Comparison of ENCODE assay signal across 9 cellular contexts in genomic region chr1:235865565-235866206, GRCh38. TPM values are rescaled to one million over a fixed set of nuclear protein-coding genes. Genes with fewer than 3 reads are reported as not detected.
DNase-seq lines count a peak whose midpoint lies in the region; ATAC-seq, FAIRE-seq and TF ChIP-seq lines count a peak whose summit lies in the region.
"Had no signal": no experiment of that assay in that cellular context is flagged by ENCODE, and none has a peak within 500 bp of the region (broad histone marks: within the 10 kb centered on the region; RNA-seq: fewer than 3 reads in every experiment).

No MANE protein-coding gene starts in this region.

- H3K9me3 ChIP-seq in kidney (ENCODE audit: control insufficient read depth in 1 of 2, low read length in 2 of 2) (no peaks in the 10 kb centered on the region), testis (no peaks in the 10 kb centered on the region)

- peak; percentile 10 for DNase-seq in DMS53 treated with DMSO at 0.1 percent for 48 hours (lab: John Stamatoyannopoulos, UW; ENCODE audit: unreplicated experiment)
- no peak for DNase-seq in DMS53 (lab: John Stamatoyannopoulos, UW)
- no peak for DNase-seq in activated T-helper 2 cell treated with anti-CD3 and anti-CD28 coated beads, Interferon-gamma antibody, Interleukin-2, Interleukin-4, amounts not matched to agents 10 μg/mL and 5 μg/mL and 100 μg/mL, durations not matched to agents 14 hours and 24 hours and 36 hours (ENCODE audit: low spot score)
- no peak for DNase-seq in kidney
- peak; percentile 46 for DNase-seq in testis
- no peak for DNase-seq in DMS153 treated with DMSO at 0.1 percent for 48 hours (lab: John Stamatoyannopoulos, UW; ENCODE audit: unreplicated experiment)
- DNase-seq in NCI-H2029 (lab: John Stamatoyannopoulos, UW) = no peak

- no peak for TF ChIP-seq CTCF in kidney (IDR thresholded peaks at IDR 0.05; ENCODE audit: borderline replicate concordance, extremely low read depth, insufficient read depth)
- no peak for TF ChIP-seq CTCF in testis (IDR thresholded peaks at IDR 0.05)

- peak; percentile 0 for ATAC-seq in HG03108 (IDR thresholded peaks at IDR 0.05; ENCODE audit: unreplicated experiment)

- H3K36me3 Mint-ChIP-seq in activated T-helper 2 cell treated with anti-CD3 and anti-CD28 coated beads, Interferon-gamma antibody, Interleukin-2, Interleukin-4, amounts not matched to agents 10 μg/mL and 5 μg/mL and 100 μg/mL, durations not matched to agents 14 hours and 24 hours and 36 hours (ENCODE audit: low read depth) = peaks cover 48% of the 10 kb centered on the region

- H3K4me3 Mint-ChIP-seq in activated T-helper 2 cell treated with anti-CD3 and anti-CD28 coated beads, Interferon-gamma antibody, Interleukin-2, Interleukin-4, amounts not matched to agents 10 μg/mL and 5 μg/mL and 100 μg/mL, durations not matched to agents 14 hours and 24 hours and 36 hours (ENCODE audit: low read depth) = peak overlapping the region; percentile 98

- TF ChIP-seq POLR2A in testis (IDR thresholded peaks at IDR 0.05) = no peak

- peak overlapping the region; percentile 99 for H3K27ac Mint-ChIP-seq in activated T-helper 2 cell treated with anti-CD3 and anti-CD28 coated beads, Interferon-gamma antibody, Interleukin-2, Interleukin-4, amounts not matched to agents 10 μg/mL and 5 μg/mL and 100 μg/mL, durations not matched to agents 14 hours and 24 hours and 36 hours

- H3K9me3 Mint-ChIP-seq in activated T-helper 2 cell treated with anti-CD3 and anti-CD28 coated beads, Interferon-gamma antibody, Interleukin-2, Interleukin-4, amounts not matched to agents 10 μg/mL and 5 μg/mL and 100 μg/mL, durations not matched to agents 14 hours and 24 hours and 36 hours = no peaks in the 10 kb centered on the region

- H3K27ac ChIP-seq in kidney (ENCODE audit: low read depth in 2 of 2, low read length in 2 of 2) (peak overlapping the region; percentile 92 to 93), testis (peak overlapping the region; percentile 95 to 96)

- H3K27me3 ChIP-seq in testis = no peaks in the 10 kb centered on the region

- H3K4me1 ChIP-seq in kidney (ENCODE audit: control insufficient read depth in 1 of 2, insufficient read depth in 1 of 2, low read depth in 1 of 2, low read length in 2 of 2) = peaks cover 0 to 6% of the 10 kb centered on the region in 2 donors
- H3K4me1 ChIP-seq in testis = peaks cover 12% of the 10 kb centered on the region

- 3 to 5% methylated on average over 15 to 16 of the region's 16 CpGs for WGBS in testis, 2 donors

- H3K36me3 ChIP-seq in kidney (ENCODE audit: control insufficient read depth in 1 of 2, insufficient read depth in 2 of 2, low read length in 2 of 2) (no peaks in the 10 kb centered on the region), testis (ENCODE audit: low read depth, missing control alignments) (no peaks in the 10 kb centered on the region)

- peak overlapping the region; percentile 81 to 88 for H3K9ac ChIP-seq in kidney (ENCODE audit: low read length in 2 of 2)

- H3K4me1 Mint-ChIP-seq in activated T-helper 2 cell treated with anti-CD3 and anti-CD28 coated beads, Interferon-gamma antibody, Interleukin-2, Interleukin-4, amounts not matched to agents 10 μg/mL and 5 μg/mL and 100 μg/mL, durations not matched to agents 14 hours and 24 hours and 36 hours (ENCODE audit: low read depth) = peaks cover 53% of the 10 kb centered on the region

- H3K4me3 ChIP-seq in kidney (ENCODE audit: low read length in 2 of 2) (peak overlapping the region; percentile 73 to 94), testis (peak overlapping the region; percentile 94 to 97)

- intact Hi-C loops in activated T-helper 2 cell treated with anti-CD3 and anti-CD28 coated beads, Interferon-gamma antibody, Interleukin-2, Interleukin-4, amounts not matched to agents 10 μg/mL and 5 μg/mL and 100 μg/mL, durations not matched to agents 14 hours and 24 hours and 36 hours (cut with micrococcal nuclease) = loop anchor here (5.0 kb wide), 2 partner anchors 532 to 538 kb away; partner anchors contain the start of genes ARID4B and GGPS1
- intact Hi-C loops in kidney (cut with DNase I) = no loop called here
- intact Hi-C loops in testis (cut with DNase I; ENCODE audit: low total_unique reads) = no loop called here

- no peaks in the 10 kb centered on the region for H3K27me3 Mint-ChIP-seq in activated T-helper 2 cell treated with anti-CD3 and anti-CD28 coated beads, Interferon-gamma antibody, Interleukin-2, Interleukin-4, amounts not matched to agents 10 μg/mL and 5 μg/mL and 100 μg/mL, durations not matched to agents 14 hours and 24 hours and 36 hours (ENCODE audit: low read depth)

- no peak for FAIRE-seq in kidney (lab: Jason Lieb, UNC)
- FAIRE-seq: A204.1 had no signal

RNA-seq across cellular contexts. Expression of gene LYST, which starts 1.0 kb away (rescaled TPM):
- total RNA-seq in activated T-helper 2 cell treated with anti-CD3 and anti-CD28 coated beads, Interferon-gamma antibody, Interleukin-2, Interleukin-4, amounts not matched to agents 10 μg/mL and 5 μg/mL and 100 μg/mL, durations not matched to agents 14 hours and 24 hours and 36 hours = 98.6 and 110 TPM in 2 replicates
- total RNA-seq in kidney (30.3 TPM), testis (10 to 100 TPM; 60.9 to 69.1 TPM)
- polyA plus RNA-seq in kidney (ENCODE audit: insufficient read depth, low read depth, low replicate concordance) (4.6 TPM), testis (ENCODE audit: insufficient read depth, low read depth, low replicate concordance) (22.9 TPM)

Comparison
In these comparisons a context has a peak if more than half of its experiments do, and no peak if none do; other contexts are left out.
1. DNase-seq: peak in DMS53 treated with DMSO at 0.1 percent for 48 hours (single experiment) and testis (single experiment); none in DMS53 (single experiment), activated T-helper 2 cell treated with anti-CD3 and anti-CD28 coated beads, Interferon-gamma antibody, Interleukin-2, Interleukin-4, amounts not matched to agents 10 μg/mL and 5 μg/mL and 100 μg/mL, durations not matched to agents 14 hours and 24 hours and 36 hours (single experiment), kidney (single experiment), DMS153 treated with DMSO at 0.1 percent for 48 hours (single experiment) and NCI-H2029 (single experiment).